19 cellular contexts compared by ENCODE assay signal in genomic region chr3:134722899-134723484, GRCh38.
DNase-seq lines count a peak whose midpoint lies in the region; ATAC-seq and TF ChIP-seq lines count a peak whose summit lies in the region.
"Had no signal": no experiment of that assay in that cellular context is flagged by ENCODE, and none has a peak within 500 bp of the region (broad histone marks: within the 10 kb centered on the region; RNA-seq: fewer than 3 reads in every experiment).

No MANE protein-coding gene starts in this region.

- no peak overlapping the region for H3K9ac ChIP-seq in GM23248
- peak overlapping the region; percentile 49 for H3K9ac ChIP-seq in trophoblast cell (ENCODE audit: low read length)
- H3K9ac ChIP-seq in skeletal muscle tissue (ENCODE audit: low read depth in 1 of 3, low read length in 3 of 3): no peak overlapping the region

- H3K14ac ChIP-seq in trophoblast cell (ENCODE audit: low read length): no peak overlapping the region

- H3K18ac ChIP-seq in trophoblast cell (ENCODE audit: low read length): no peak overlapping the region

- H4K8ac ChIP-seq in trophoblast cell (ENCODE audit: low read depth, low read length): no peak overlapping the region

- no peak for TF ChIP-seq CTCF in AG10803 (conservative IDR thresholded peaks at IDR 0.05; ENCODE audit: low read length)

- in situ Hi-C loops in GM23248 (cut with MboI): no loop called here

- H4K20me1 ChIP-seq in GM23248 (ENCODE audit: insufficient read depth): no peaks in the 10 kb centered on the region

- H3K4me3 ChIP-seq in AG10803 (ENCODE audit: low read length) (no peak overlapping the region), GM23248 (no peak overlapping the region), trophoblast cell (ENCODE audit: low read depth, low read length) (no peak overlapping the region), skeletal muscle tissue (ENCODE audit: low read length in 3 of 3) (no peak overlapping the region)
- H3K4me3 ChIP-seq: K562 had no signal

- H3K4ac ChIP-seq in trophoblast cell (ENCODE audit: low read depth, low read length): no peak overlapping the region

- H3K4me1 ChIP-seq in GM23248 (ENCODE audit: insufficient read depth): 0 out of 2 replicates have a peak, but pooled peaks cover 6% of the 10 kb centered on the region
- no peaks in the 10 kb centered on the region for H3K4me1 ChIP-seq in trophoblast cell (ENCODE audit: control insufficient read depth in 1 of 2, insufficient read depth in 2 of 2, low read length in 2 of 2)
- H3K4me1 ChIP-seq in skeletal muscle tissue (ENCODE audit: control insufficient read depth in 3 of 3, insufficient read depth in 3 of 3, low read length in 3 of 3): peaks cover 36 to 48% (median 40%) of the 10 kb centered on the region in 3 donors
- H3K4me1 ChIP-seq: BE2C, Caco-2 had no signal

- no peak overlapping the region for H3K23ac ChIP-seq in trophoblast cell (ENCODE audit: low read length)

- H3K9me3 ChIP-seq in GM23248 (ENCODE audit: low read depth) (no peaks in the 10 kb centered on the region), trophoblast cell (ENCODE audit: insufficient read depth, low read depth, low read length) (no peaks in the 10 kb centered on the region), skeletal muscle tissue (ENCODE audit: control insufficient read depth in 3 of 3, low read length in 3 of 3) (no peaks in the 10 kb centered on the region)
- H3K9me3 ChIP-seq: BE2C, Caco-2 had no signal

- H3F3A ChIP-seq in GM23248 (ENCODE audit: insufficient read depth): no peaks in the 10 kb centered on the region

- H3K27me3 ChIP-seq in GM23248 (replicated peaks; ENCODE audit: insufficient read depth): no peaks in the 10 kb centered on the region
- H3K27me3 ChIP-seq in trophoblast cell (ENCODE audit: insufficient read depth, low read length): no peaks in the 10 kb centered on the region
- H3K27me3 ChIP-seq in skeletal muscle tissue (ENCODE audit: control insufficient read depth in 3 of 3, insufficient read depth in 3 of 3, low read length in 3 of 3): no peaks in the 10 kb centered on the region

- no peaks in the 10 kb centered on the region for H3K79me1 ChIP-seq in trophoblast cell (ENCODE audit: low read length)

- H3K27ac ChIP-seq in GM23248: no peak overlapping the region
- H3K27ac ChIP-seq in trophoblast cell (ENCODE audit: low read depth, low read length): no peak overlapping the region
- peak overlapping the region; percentile 38 for H3K27ac ChIP-seq in skeletal muscle tissue (ENCODE audit: low read depth, low read length)

- ATAC-seq in esophagus mucosa: no peak
- ATAC-seq: HCT116, K562 had no signal

- 22 to 24% methylated on average over 4 of the region's 4 CpGs for WGBS in GM23248 (ENCODE audit: low coverage in 1 of 2, low lambda C conversion rate in 2 of 2, missing lambda C conversion rate in 2 of 2), 2 experiments
- no CpG with 5 or more reads among the region's 4 CpGs for WGBS in trophoblast cell (ENCODE audit: extremely low coverage, insufficient coverage, insufficient read length)

- H2BK120ac ChIP-seq in trophoblast cell (ENCODE audit: insufficient read depth, low read length, poor library complexity): no peak overlapping the region

- DNase-seq in AG10803 (ENCODE audit: low read depth) (peak; percentile 38), GM23248 (peak; percentile 5), trophoblast cell (no peak), posterior cingulate gyrus (no peak)
- DNase-seq: BE2C; C1 segment of cervical spinal cord; Caco-2; CD4-positive, CD25-positive, alpha-beta regulatory T cell; DMS53; DND-41; EL; GOT3; H7; HFFc6; IMR-90 had no signal

- intact Hi-C loops in posterior cingulate gyrus (cut with DNase I): no loop called here

- no peak overlapping the region for H2BK12ac ChIP-seq in trophoblast cell (ENCODE audit: low read length)

- no peak overlapping the region for H4K12ac ChIP-seq in trophoblast cell (ENCODE audit: low read depth, low read length)

- H3K4me2 ChIP-seq in GM23248 (ENCODE audit: unreplicated experiment) (no peak overlapping the region), trophoblast cell (ENCODE audit: low read length) (no peak overlapping the region)

- H3K9me2 ChIP-seq in GM23248 (ENCODE audit: insufficient read depth): no peaks in the 10 kb centered on the region

- no peak overlapping the region for H2AK5ac ChIP-seq in trophoblast cell (ENCODE audit: low read length)

- H3K36me3 ChIP-seq in GM23248 (ENCODE audit: low read depth) (no peaks in the 10 kb centered on the region), trophoblast cell (ENCODE audit: control insufficient read depth in 1 of 2, insufficient read depth in 2 of 2, low read length in 2 of 2) (no peaks in the 10 kb centered on the region), skeletal muscle tissue (ENCODE audit: control insufficient read depth in 3 of 3, insufficient read depth in 3 of 3, low read length in 3 of 3) (no peaks in the 10 kb centered on the region)
- H3K36me3 ChIP-seq: BE2C had no signal

- no peaks in the 10 kb centered on the region for H3K79me2 ChIP-seq in GM23248 (ENCODE audit: insufficient read depth)
- H3K79me2 ChIP-seq in trophoblast cell (ENCODE audit: control insufficient read depth, insufficient read depth, low read length, poor library complexity): no peaks in the 10 kb centered on the region

- no peak overlapping the region for H2BK5ac ChIP-seq in trophoblast cell (ENCODE audit: low read depth, low read length, poor library complexity)

- H4K91ac ChIP-seq in trophoblast cell (ENCODE audit: low read depth, low read length): no peak overlapping the region

- H2AFZ ChIP-seq in GM23248: no peak overlapping the region
- H2AFZ ChIP-seq in trophoblast cell (ENCODE audit: insufficient read depth, low read length, poor library complexity): no peak overlapping the region

Comparison
In these comparisons a context has a peak if more than half of its experiments do, and no peak if none do; other contexts are left out.
1. DNase-seq: peak in AG10803 (single experiment) and GM23248 (single experiment); none in trophoblast cell (0 of 2) and posterior cingulate gyrus (0 of 10).